ENCODE assay signal across 3 cellular contexts in the genomic region with DNA sequence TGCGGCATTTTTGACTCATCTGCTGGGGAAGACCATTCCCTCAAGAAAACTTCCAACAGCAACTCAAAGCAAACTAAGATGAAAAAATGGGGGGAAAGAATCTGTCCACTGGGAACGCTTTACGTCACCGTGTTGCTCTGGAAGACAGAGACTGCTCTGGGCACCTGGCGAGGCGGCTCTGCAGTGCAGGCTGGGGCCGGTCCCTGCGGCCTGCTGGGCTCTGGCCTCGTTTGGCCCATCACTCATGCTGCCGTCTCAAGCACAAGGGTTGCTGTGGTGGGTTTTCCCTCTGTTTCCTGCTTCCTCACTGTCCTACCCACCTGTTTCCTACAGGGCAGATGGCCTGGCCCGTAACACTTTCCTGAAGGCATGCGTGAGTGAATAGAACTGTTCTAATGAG.
TF ChIP-seq lines count a peak whose summit lies in the region.

No MANE protein-coding gene starts in this region.

TF ChIP-seq in SK-N-SH, 30 proteins besides CTCF, POLR2A, EP300 and RAD21:
- TF ChIP-seq RFX5 (IDR thresholded peaks at IDR 0.05; ENCODE audit: low read length) (no peak), FOSL2 (IDR thresholded peaks at IDR 0.05; ENCODE audit: borderline replicate concordance, low read depth) (no peak)
TF ChIP-seq in SK-N-SH: peak in this region for 0.

TF ChIP-seq in SK-N-SH treated with all-trans-retinoic acid at 6 μM for 48 hours, 23 proteins besides CTCF, POLR2A, EP300 and RAD21:
- TF ChIP-seq ARNTL (CRISPR knock-in tag; IDR thresholded peaks at IDR 0.05; ENCODE audit: borderline replicate concordance, low read depth): no peak
- TF ChIP-seq ZNF565 (CRISPR knock-in tag; conservative IDR thresholded peaks at IDR 0.05; ENCODE audit: low read depth): no peak
- TF ChIP-seq ISL1 (CRISPR knock-in tag; IDR thresholded peaks at IDR 0.05): no peak
- TF ChIP-seq ESRRG (CRISPR knock-in tag; IDR thresholded peaks at IDR 0.05): no peak
- TF ChIP-seq, protein P1, sequence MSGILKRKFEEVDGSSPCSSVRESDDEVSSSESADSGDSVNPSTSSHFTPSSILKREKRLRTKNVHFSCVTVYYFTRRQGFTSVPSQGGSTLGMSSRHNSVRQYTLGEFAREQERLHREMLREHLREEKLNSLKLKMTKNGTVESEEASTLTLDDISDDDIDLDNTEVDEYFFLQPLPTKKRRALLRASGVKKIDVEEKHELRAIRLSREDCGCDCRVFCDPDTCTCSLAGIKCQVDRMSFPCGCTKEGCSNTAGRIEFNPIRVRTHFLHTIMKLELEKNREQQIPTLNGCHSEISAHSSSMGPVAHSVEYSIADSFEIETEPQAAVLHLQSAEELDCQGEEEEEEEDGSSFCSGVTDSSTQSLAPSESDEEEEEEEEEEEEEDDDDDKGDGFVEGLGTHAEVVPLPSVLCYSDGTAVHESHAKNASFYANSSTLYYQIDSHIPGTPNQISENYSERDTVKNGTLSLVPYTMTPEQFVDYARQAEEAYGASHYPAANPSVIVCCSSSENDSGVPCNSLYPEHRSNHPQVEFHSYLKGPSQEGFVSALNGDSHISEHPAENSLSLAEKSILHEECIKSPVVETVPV (CRISPR knock-in tag; IDR thresholded peaks at IDR 0.05): no peak
- no peak for TF ChIP-seq ZFP30 (CRISPR knock-in tag; IDR thresholded peaks at IDR 0.05)
- TF ChIP-seq ZNF8 (CRISPR knock-in tag; IDR thresholded peaks at IDR 0.05): no peak

TF ChIP-seq in H1, 55 proteins besides CTCF, POLR2A, EP300 and RAD21:
- no peak for TF ChIP-seq KDM4A (IDR thresholded peaks at IDR 0.05; ENCODE audit: low read depth, low read length, severe bottlenecking)
- no peak for TF ChIP-seq CHD2 (IDR thresholded peaks at IDR 0.05; ENCODE audit: low read length)
- no peak for TF ChIP-seq KDM1A (IDR thresholded peaks at IDR 0.05; ENCODE audit: borderline replicate concordance, low read length)
- no peak for TF ChIP-seq TCF12 (IDR thresholded peaks at IDR 0.05; ENCODE audit: low read depth, low read length)
- TF ChIP-seq ASH2L (IDR thresholded peaks at IDR 0.05; ENCODE audit: low read length): no peak
- TF ChIP-seq SIX5 (IDR thresholded peaks at IDR 0.05; ENCODE audit: low read depth, low read length): no peak
- TF ChIP-seq TEAD4 (IDR thresholded peaks at IDR 0.05; ENCODE audit: low read depth, low read length): no peak
- TF ChIP-seq SIRT6 (IDR thresholded peaks at IDR 0.05; ENCODE audit: low read length): no peak
- no peak for TF ChIP-seq TAF1 (IDR thresholded peaks at IDR 0.05; ENCODE audit: low read depth, low read length)
- TF ChIP-seq RXRA (IDR thresholded peaks at IDR 0.05; ENCODE audit: insufficient read depth, low read depth, low read length): no peak
- TF ChIP-seq, protein P2, sequence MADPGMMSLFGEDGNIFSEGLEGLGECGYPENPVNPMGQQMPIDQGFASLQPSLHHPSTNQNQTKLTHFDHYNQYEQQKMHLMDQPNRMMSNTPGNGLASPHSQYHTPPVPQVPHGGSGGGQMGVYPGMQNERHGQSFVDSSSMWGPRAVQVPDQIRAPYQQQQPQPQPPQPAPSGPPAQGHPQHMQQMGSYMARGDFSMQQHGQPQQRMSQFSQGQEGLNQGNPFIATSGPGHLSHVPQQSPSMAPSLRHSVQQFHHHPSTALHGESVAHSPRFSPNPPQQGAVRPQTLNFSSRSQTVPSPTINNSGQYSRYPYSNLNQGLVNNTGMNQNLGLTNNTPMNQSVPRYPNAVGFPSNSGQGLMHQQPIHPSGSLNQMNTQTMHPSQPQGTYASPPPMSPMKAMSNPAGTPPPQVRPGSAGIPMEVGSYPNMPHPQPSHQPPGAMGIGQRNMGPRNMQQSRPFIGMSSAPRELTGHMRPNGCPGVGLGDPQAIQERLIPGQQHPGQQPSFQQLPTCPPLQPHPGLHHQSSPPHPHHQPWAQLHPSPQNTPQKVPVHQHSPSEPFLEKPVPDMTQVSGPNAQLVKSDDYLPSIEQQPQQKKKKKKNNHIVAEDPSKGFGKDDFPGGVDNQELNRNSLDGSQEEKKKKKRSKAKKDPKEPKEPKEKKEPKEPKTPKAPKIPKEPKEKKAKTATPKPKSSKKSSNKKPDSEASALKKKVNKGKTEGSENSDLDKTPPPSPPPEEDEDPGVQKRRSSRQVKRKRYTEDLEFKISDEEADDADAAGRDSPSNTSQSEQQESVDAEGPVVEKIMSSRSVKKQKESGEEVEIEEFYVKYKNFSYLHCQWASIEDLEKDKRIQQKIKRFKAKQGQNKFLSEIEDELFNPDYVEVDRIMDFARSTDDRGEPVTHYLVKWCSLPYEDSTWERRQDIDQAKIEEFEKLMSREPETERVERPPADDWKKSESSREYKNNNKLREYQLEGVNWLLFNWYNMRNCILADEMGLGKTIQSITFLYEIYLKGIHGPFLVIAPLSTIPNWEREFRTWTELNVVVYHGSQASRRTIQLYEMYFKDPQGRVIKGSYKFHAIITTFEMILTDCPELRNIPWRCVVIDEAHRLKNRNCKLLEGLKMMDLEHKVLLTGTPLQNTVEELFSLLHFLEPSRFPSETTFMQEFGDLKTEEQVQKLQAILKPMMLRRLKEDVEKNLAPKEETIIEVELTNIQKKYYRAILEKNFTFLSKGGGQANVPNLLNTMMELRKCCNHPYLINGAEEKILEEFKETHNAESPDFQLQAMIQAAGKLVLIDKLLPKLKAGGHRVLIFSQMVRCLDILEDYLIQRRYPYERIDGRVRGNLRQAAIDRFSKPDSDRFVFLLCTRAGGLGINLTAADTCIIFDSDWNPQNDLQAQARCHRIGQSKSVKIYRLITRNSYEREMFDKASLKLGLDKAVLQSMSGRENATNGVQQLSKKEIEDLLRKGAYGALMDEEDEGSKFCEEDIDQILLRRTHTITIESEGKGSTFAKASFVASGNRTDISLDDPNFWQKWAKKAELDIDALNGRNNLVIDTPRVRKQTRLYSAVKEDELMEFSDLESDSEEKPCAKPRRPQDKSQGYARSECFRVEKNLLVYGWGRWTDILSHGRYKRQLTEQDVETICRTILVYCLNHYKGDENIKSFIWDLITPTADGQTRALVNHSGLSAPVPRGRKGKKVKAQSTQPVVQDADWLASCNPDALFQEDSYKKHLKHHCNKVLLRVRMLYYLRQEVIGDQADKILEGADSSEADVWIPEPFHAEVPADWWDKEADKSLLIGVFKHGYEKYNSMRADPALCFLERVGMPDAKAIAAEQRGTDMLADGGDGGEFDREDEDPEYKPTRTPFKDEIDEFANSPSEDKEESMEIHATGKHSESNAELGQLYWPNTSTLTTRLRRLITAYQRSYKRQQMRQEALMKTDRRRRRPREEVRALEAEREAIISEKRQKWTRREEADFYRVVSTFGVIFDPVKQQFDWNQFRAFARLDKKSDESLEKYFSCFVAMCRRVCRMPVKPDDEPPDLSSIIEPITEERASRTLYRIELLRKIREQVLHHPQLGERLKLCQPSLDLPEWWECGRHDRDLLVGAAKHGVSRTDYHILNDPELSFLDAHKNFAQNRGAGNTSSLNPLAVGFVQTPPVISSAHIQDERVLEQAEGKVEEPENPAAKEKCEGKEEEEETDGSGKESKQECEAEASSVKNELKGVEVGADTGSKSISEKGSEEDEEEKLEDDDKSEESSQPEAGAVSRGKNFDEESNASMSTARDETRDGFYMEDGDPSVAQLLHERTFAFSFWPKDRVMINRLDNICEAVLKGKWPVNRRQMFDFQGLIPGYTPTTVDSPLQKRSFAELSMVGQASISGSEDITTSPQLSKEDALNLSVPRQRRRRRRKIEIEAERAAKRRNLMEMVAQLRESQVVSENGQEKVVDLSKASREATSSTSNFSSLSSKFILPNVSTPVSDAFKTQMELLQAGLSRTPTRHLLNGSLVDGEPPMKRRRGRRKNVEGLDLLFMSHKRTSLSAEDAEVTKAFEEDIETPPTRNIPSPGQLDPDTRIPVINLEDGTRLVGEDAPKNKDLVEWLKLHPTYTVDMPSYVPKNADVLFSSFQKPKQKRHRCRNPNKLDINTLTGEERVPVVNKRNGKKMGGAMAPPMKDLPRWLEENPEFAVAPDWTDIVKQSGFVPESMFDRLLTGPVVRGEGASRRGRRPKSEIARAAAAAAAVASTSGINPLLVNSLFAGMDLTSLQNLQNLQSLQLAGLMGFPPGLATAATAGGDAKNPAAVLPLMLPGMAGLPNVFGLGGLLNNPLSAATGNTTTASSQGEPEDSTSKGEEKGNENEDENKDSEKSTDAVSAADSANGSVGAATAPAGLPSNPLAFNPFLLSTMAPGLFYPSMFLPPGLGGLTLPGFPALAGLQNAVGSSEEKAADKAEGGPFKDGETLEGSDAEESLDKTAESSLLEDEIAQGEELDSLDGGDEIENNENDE (IDR thresholded peaks at IDR 0.05; ENCODE audit: insufficient replicate concordance, low read length): no peak
